Comparison of ENCODE assay signal across 12 cellular contexts in the genomic region with DNA sequence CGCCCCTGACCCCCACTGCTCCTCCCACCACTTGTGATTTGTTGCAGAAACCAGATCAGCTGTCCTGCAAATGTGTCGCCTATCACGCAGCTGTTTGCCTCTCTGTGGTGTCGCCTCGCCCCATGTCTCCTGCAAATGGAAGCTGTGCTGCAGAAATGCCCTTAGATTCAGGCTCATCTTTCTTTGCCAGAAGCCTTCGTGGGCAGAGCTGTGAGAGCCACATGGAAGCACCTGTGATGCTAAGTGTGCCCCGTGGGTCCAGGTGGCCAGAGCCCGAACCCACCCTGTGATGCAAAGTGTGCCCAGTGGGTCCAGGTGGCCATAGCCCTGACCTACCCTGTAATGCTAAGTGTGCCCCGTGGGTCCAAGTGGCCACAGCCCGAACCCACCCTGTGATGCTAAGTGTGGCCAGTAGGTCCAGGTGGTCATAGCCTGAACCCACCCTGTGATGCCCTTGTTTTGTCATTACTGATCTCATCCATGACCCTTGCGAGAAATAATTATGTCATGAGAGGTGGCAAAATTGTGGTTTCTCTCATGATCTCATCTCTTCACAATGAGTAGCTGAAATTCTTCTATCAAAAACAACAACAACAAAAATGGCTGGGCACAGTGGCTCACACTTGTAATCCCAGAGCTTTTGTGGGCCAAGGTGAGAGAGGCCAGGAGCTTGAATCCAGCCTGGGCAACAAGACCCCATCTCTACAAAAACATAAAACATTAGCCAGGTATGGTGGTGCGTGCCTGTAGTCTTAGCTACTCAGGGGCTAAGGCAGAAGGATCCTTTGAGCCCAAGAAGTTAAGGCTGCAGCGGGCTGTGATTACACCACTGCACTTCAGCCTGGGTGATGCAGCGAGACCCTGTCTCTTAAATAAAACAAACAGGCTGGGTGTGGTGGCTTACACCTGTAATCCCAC.
DNase-seq lines count a peak whose midpoint lies in the region; ATAC-seq and TF ChIP-seq lines count a peak whose summit lies in the region.
"Had no signal": no experiment of that assay in that cellular context is flagged by ENCODE, and none has a peak within 500 bp of the region (broad histone marks: within the 10 kb centered on the region; RNA-seq: fewer than 3 reads in every experiment).

No MANE protein-coding gene starts in this region.

- no peak overlapping the region for H4K5ac ChIP-seq in H9 (ENCODE audit: insufficient read length, low read depth, low read length)

- TF ChIP-seq CTCF in H9 (conservative IDR thresholded peaks at IDR 0.05) (no peak), esophagus muscularis mucosa (IDR thresholded peaks at IDR 0.05) (no peak), spleen (IDR thresholded peaks at IDR 0.05 in 8 of 11, conservative IDR thresholded peaks at IDR 0.05 in 3 of 11) (no peak), progenitor cell of endocrine pancreas (IDR thresholded peaks at IDR 0.05; ENCODE audit: unreplicated experiment) (no peak)

- peaks cover 99% of the 10 kb centered on the region for H3K9me3 ChIP-seq in H9 (ENCODE audit: control insufficient read depth, low read depth, low read length)
- H3K9me3 ChIP-seq in esophagus muscularis mucosa = no peaks in the 10 kb centered on the region
- H3K9me3 ChIP-seq in spleen = no peaks in the 10 kb centered on the region
- H3K9me3 ChIP-seq: upper lobe of left lung had no signal

- no peaks in the 10 kb centered on the region for H3K4me1 ChIP-seq in H9 (ENCODE audit: insufficient read depth, low read length)
- H3K4me1 ChIP-seq in esophagus muscularis mucosa = no peaks in the 10 kb centered on the region
- H3K4me1 ChIP-seq in spleen = peaks cover 0 to 5% (median 3%) of the 10 kb centered on the region in 6 donors
- H3K4me1 ChIP-seq: esophagus squamous epithelium had no signal

- H3K9me3 Mint-ChIP-seq in activated CD4-positive, alpha-beta memory T cell treated with anti-CD3 and anti-CD28 coated beads, Interleukin-2, amount 10 ng/mL, durations not matched to agents 7 days and 5 days = no peaks in the 10 kb centered on the region
- no peaks in the 10 kb centered on the region for H3K9me3 Mint-ChIP-seq in activated CD4-positive, alpha-beta memory T cell treated with anti-CD3 and anti-CD28 coated beads for 36 hours
- no peaks in the 10 kb centered on the region for H3K9me3 Mint-ChIP-seq in H9
- H3K9me3 Mint-ChIP-seq in progenitor cell of endocrine pancreas (ENCODE audit: low read depth) = peaks cover 52% of the 10 kb centered on the region

- H3K23ac ChIP-seq in H9 (ENCODE audit: insufficient read length, low read depth, low read length) = no peak overlapping the region

- H3K18ac ChIP-seq in H9 (ENCODE audit: insufficient read length, low read depth, low read length) = no peak overlapping the region

- no peaks in the 10 kb centered on the region for H3K36me3 Mint-ChIP-seq in activated CD4-positive, alpha-beta memory T cell treated with anti-CD3 and anti-CD28 coated beads, Interleukin-2, amount 10 ng/mL, durations not matched to agents 7 days and 5 days (ENCODE audit: low read depth)
- no peaks in the 10 kb centered on the region for H3K36me3 Mint-ChIP-seq in activated CD4-positive, alpha-beta memory T cell treated with anti-CD3 and anti-CD28 coated beads for 36 hours
- peaks cover 48 to 60% (median 58%) of the 10 kb centered on the region in 3 experiments for H3K36me3 Mint-ChIP-seq in H9 (ENCODE audit: insufficient read depth in 1 of 3, low read depth in 3 of 3)
- H3K36me3 Mint-ChIP-seq in progenitor cell of endocrine pancreas (ENCODE audit: insufficient read depth) = peaks cover 19% of the 10 kb centered on the region

- ATAC-seq in HG02981 (IDR thresholded peaks at IDR 0.05; ENCODE audit: unreplicated experiment) = no peak
- no peak for ATAC-seq in HG03521 (IDR thresholded peaks at IDR 0.05; ENCODE audit: unreplicated experiment)
- ATAC-seq: left colon had no signal

- H3K4me2 ChIP-seq in H9 (ENCODE audit: insufficient read depth, insufficient read length, low read length) = no peak overlapping the region

- no peak overlapping the region for H2AFZ ChIP-seq in H9 (ENCODE audit: low read length)

- H2BK5ac ChIP-seq in H9 (ENCODE audit: insufficient read length, low read length) = no peak overlapping the region

- H3K27ac ChIP-seq in H9 (ENCODE audit: insufficient read length, low read depth, low read length) (no peak overlapping the region), esophagus muscularis mucosa (replicated peaks in 1 of 4) (no peak overlapping the region), spleen (no peak overlapping the region)
- H3K27ac ChIP-seq: esophagus squamous epithelium, upper lobe of left lung had no signal

- H2BK15ac ChIP-seq in H9 (ENCODE audit: low read depth, low read length) = no peak overlapping the region

- H3K4me1 Mint-ChIP-seq in activated CD4-positive, alpha-beta memory T cell treated with anti-CD3 and anti-CD28 coated beads, Interleukin-2, amount 10 ng/mL, durations not matched to agents 7 days and 5 days = peaks cover 10% of the 10 kb centered on the region
- H3K4me1 Mint-ChIP-seq in activated CD4-positive, alpha-beta memory T cell treated with anti-CD3 and anti-CD28 coated beads for 36 hours (ENCODE audit: low read depth) = peaks cover 4% of the 10 kb centered on the region
- H3K4me1 Mint-ChIP-seq in H9 (no peaks in the 10 kb centered on the region), progenitor cell of endocrine pancreas (ENCODE audit: low read depth) (no peaks in the 10 kb centered on the region)

- no peaks in the 10 kb centered on the region for H3K79me1 ChIP-seq in H9 (ENCODE audit: insufficient read depth, low read depth, low read length, poor library complexity, severe bottlenecking)

- no peaks in the 10 kb centered on the region for H3K36me3 ChIP-seq in esophagus muscularis mucosa
- H3K36me3 ChIP-seq in spleen = no peaks in the 10 kb centered on the region
- H3K36me3 ChIP-seq: esophagus squamous epithelium, upper lobe of left lung had no signal

- H3K4ac ChIP-seq in H9 (ENCODE audit: low read depth, low read length) = no peak overlapping the region

- no peaks in the 10 kb centered on the region for H3K27me3 ChIP-seq in H9 (ENCODE audit: insufficient read depth, low read length)
- H3K27me3 ChIP-seq in esophagus muscularis mucosa = peaks cover 0 to 65% (median 0%) of the 10 kb centered on the region in 4 donors
- H3K27me3 ChIP-seq in spleen (replicated peaks in 1 of 7) = peaks cover 0 to 30% (median 0%) of the 10 kb centered on the region in 7 donors
- H3K27me3 ChIP-seq: upper lobe of left lung had no signal

- no peak overlapping the region for H2BK20ac ChIP-seq in H9 (ENCODE audit: low read depth, low read length, poor library complexity, severe bottlenecking)

- no peaks in the 10 kb centered on the region for H4K20me1 ChIP-seq in H9 (ENCODE audit: control insufficient read depth, insufficient read depth, insufficient read length)

- H3K79me2 ChIP-seq in H9 (ENCODE audit: insufficient read depth, low read length) = no peaks in the 10 kb centered on the region

- H3K56ac ChIP-seq in H9 (ENCODE audit: insufficient read length, low read depth, low read length) = no peak overlapping the region

- H4K8ac ChIP-seq in H9 (replicated peaks; ENCODE audit: insufficient read length, low read depth, low read length) = no peak overlapping the region

- no CpG with 5 or more reads among the region's 14 CpGs for WGBS in H9 (ENCODE audit: extremely low coverage, insufficient read length, low lambda C conversion rate)
- WGBS in esophagus muscularis mucosa = 70% methylated on average over 14 of the region's 14 CpGs
- 69 to 80% (median 73%) methylated on average over 14 of the region's 14 CpGs for WGBS in spleen, 5 donors

- no peak overlapping the region for H2AK5ac ChIP-seq in H9 (ENCODE audit: insufficient read length, low read length)

- H2BK120ac ChIP-seq in H9 (ENCODE audit: low read depth, low read length, poor library complexity, severe bottlenecking) = no peak overlapping the region

- POLR2A ChIA-PET in activated CD4-positive, alpha-beta memory T cell treated with anti-CD3 and anti-CD28 coated beads, Interleukin-2, amount 10 ng/mL, durations not matched to agents 7 days and 5 days (lab: Charles Lee) = interaction anchor here (1.2 kb wide), 1 partner anchor 1869 kb away, joined by 3 read pairs; no protein-coding TSS in a partner anchor
- POLR2A ChIA-PET in activated CD4-positive, alpha-beta memory T cell treated with anti-CD3 and anti-CD28 coated beads for 36 hours (lab: Charles Lee) = no interaction called here

- TF ChIP-seq EP300 in esophagus muscularis mucosa (IDR thresholded peaks at IDR 0.05) = no peak

- no peak overlapping the region for H3K4me3 Mint-ChIP-seq in activated CD4-positive, alpha-beta memory T cell treated with anti-CD3 and anti-CD28 coated beads, Interleukin-2, amount 10 ng/mL, durations not matched to agents 7 days and 5 days
- no peak overlapping the region for H3K4me3 Mint-ChIP-seq in activated CD4-positive, alpha-beta memory T cell treated with anti-CD3 and anti-CD28 coated beads for 36 hours
- no peak overlapping the region for H3K4me3 Mint-ChIP-seq in H9
- H3K4me3 Mint-ChIP-seq in progenitor cell of endocrine pancreas (ENCODE audit: low read depth) = no peak overlapping the region

- no peak overlapping the region for H3K14ac ChIP-seq in H9 (ENCODE audit: insufficient read depth, low read length)

- peak; percentile 17 for DNase-seq in activated CD4-positive, alpha-beta memory T cell treated with anti-CD3 and anti-CD28 coated beads, Interleukin-2, amount 10 ng/mL, durations not matched to agents 7 days and 5 days
- DNase-seq in activated CD4-positive, alpha-beta memory T cell treated with anti-CD3 and anti-CD28 coated beads for 36 hours = no peak
- DNase-seq in H9 (peak; percentile 33), esophagus muscularis mucosa (ENCODE audit: extremely low spot score) (peak; percentile 91), spleen (peak; percentile 80), progenitor cell of endocrine pancreas (ENCODE audit: low spot score, unreplicated experiment) (no peak)
- DNase-seq: amygdala, esophagus squamous epithelium, left colon had no signal

- H3K4me3 ChIP-seq in esophagus muscularis mucosa (no peak overlapping the region), spleen (no peak overlapping the region)
- H3K4me3 ChIP-seq: esophagus squamous epithelium, upper lobe of left lung had no signal

- intact Hi-C loops in activated CD4-positive, alpha-beta memory T cell treated with anti-CD3 and anti-CD28 coated beads for 36 hours (cut with micrococcal nuclease) = no loop called here
- intact Hi-C loops in esophagus muscularis mucosa (cut with DNase I) = no loop called here
- intact Hi-C loops in spleen (cut with DNase I; ENCODE audit: low total_unique reads) = no loop called here

- no peak overlapping the region for H4K91ac ChIP-seq in H9 (ENCODE audit: insufficient read length, low read depth, low read length)

- H3K9ac ChIP-seq in H9 (ENCODE audit: extremely low read depth, insufficient read length, low read length) = no peak overlapping the region

- H2BK12ac ChIP-seq in H9 (ENCODE audit: insufficient read length, low read depth, low read length) = no peak overlapping the region

- H3T11ph ChIP-seq in H9 (ENCODE audit: low read length) = no peak overlapping the region

- H3K27ac Mint-ChIP-seq in activated CD4-positive, alpha-beta memory T cell treated with anti-CD3 and anti-CD28 coated beads, Interleukin-2, amount 10 ng/mL, durations not matched to agents 7 days and 5 days = no peak overlapping the region
- no peak overlapping the region for H3K27ac Mint-ChIP-seq in activated CD4-positive, alpha-beta memory T cell treated with anti-CD3 and anti-CD28 coated beads for 36 hours
- H3K27ac Mint-ChIP-seq in H9 (no peak overlapping the region), progenitor cell of endocrine pancreas (no peak overlapping the region)

- TF ChIP-seq POLR2A in esophagus muscularis mucosa (IDR thresholded peaks at IDR 0.05; ENCODE audit: low read depth) (no peak), spleen (IDR thresholded peaks at IDR 0.05) (no peak)

- H3K23me2 ChIP-seq in H9 (ENCODE audit: insufficient read length, low read depth, low read length, poor library complexity, severe bottlenecking) = peaks cover 4% of the 10 kb centered on the region

- CTCF ChIA-PET in activated CD4-positive, alpha-beta memory T cell treated with anti-CD3 and anti-CD28 coated beads, Interleukin-2, amount 10 ng/mL, durations not matched to agents 7 days and 5 days (lab: Charles Lee) = interaction anchor here (0.7 to 6.2 kb wide), 4 partner anchors 9 to 1911 kb away, joined by 3 to 101 read pairs (median 3); no protein-coding TSS in a partner anchor
- CTCF ChIA-PET in activated CD4-positive, alpha-beta memory T cell treated with anti-CD3 and anti-CD28 coated beads for 36 hours (lab: Charles Lee) = interaction anchor here (1.3 to 4.1 kb wide), 3 partner anchors 12 to 1869 kb away, joined by 3 to 92 read pairs (median 13); no protein-coding TSS in a partner anchor

- H3K27me3 Mint-ChIP-seq in activated CD4-positive, alpha-beta memory T cell treated with anti-CD3 and anti-CD28 coated beads, Interleukin-2, amount 10 ng/mL, durations not matched to agents 7 days and 5 days = peaks cover 3% of the 10 kb centered on the region
- H3K27me3 Mint-ChIP-seq in activated CD4-positive, alpha-beta memory T cell treated with anti-CD3 and anti-CD28 coated beads for 36 hours = no peaks in the 10 kb centered on the region
- peaks cover 30% of the 10 kb centered on the region for H3K27me3 Mint-ChIP-seq in H9 (ENCODE audit: low read depth)
- H3K27me3 Mint-ChIP-seq in progenitor cell of endocrine pancreas = no peaks in the 10 kb centered on the region

Comparison
In these comparisons a context has a peak if more than half of its experiments do, and no peak if none do; other contexts are left out.
1. DNase-seq: peak in activated CD4-positive, alpha-beta memory T cell treated with anti-CD3 and anti-CD28 coated beads, Interleukin-2, amount 10 ng/mL, durations not matched to agents 7 days and 5 days (single experiment), H9 (single experiment), esophagus muscularis mucosa (single experiment) and spleen (single experiment); none in activated CD4-positive, alpha-beta memory T cell treated with anti-CD3 and anti-CD28 coated beads for 36 hours (single experiment) and progenitor cell of endocrine pancreas (single experiment).